In the genomic region with DNA sequence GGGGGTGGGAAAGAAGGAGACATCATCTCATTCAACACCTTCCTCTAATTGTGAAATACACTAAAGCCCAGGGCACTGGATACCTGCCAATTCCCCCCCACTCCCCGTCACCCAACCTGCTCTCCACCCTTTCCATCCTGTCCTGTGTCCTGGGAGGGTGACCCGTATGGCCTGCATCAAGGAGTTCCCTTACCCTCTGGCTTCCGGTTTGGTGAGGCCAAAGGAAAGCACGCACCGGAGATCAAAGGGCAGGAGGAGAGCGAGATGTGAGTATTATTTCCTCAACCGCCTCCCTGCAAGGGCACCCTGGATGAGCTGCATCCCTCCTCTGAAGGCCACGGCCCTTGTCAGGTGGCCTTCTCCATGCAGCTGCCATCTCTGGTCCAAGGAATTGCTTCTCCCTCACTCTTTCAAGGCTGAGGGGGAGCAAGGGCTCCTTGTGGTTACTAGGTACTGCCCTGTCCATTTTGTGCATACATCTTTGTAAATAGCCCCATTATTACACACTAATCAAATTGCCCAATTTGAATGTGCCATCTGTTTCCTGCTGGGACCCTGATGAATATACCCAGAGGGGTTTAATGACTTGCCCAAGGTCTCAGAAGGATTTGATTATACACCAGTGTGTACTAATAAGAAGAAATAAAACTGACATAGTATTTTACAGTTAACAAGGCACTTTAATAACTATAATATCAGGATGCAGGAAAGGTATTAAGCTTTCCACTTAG, we compare ENCODE assay signal across 10 cellular contexts.
A peak's percentile ranks its signal among the peaks of the same experiment; 100 is the strongest.
DNase-seq lines count a peak whose midpoint lies in the region; ATAC-seq and TF ChIP-seq lines count a peak whose summit lies in the region.
"Had no signal": no experiment of that assay in that cellular context is flagged by ENCODE, and none has a peak within 500 bp of the region (broad histone marks: within the 10 kb centered on the region; RNA-seq: fewer than 3 reads in every experiment).

No MANE protein-coding gene starts in this region.

- H3K27me3 ChIP-seq in A673 (replicated peaks; ENCODE audit: insufficient read depth, low read depth, low read length, poor library complexity) = no peaks in the 10 kb centered on the region

- intact Hi-C loops in A673 (cut with micrococcal nuclease; ENCODE audit: unreplicated experiment) = no loop called here

- no peak overlapping the region for H3K27ac ChIP-seq in A673 (ENCODE audit: low read depth, low read length, poor library complexity, severe bottlenecking)
- H3K27ac ChIP-seq: psoas muscle had no signal

- BruUV-seq in A673 (replicated peaks; lab: Mats Ljungman, UMichigan) = no TSS peak

- H3K4me3 ChIP-seq in A673 (ENCODE audit: low read depth, low read length, poor library complexity, severe bottlenecking) = no peak overlapping the region
- H3K4me3 ChIP-seq: psoas muscle had no signal

- CTCF ChIA-PET in A673 (lab: Charles Lee) = no interaction called here
- CTCF ChIA-PET in activated CD8-positive, alpha-beta T cell treated with anti-CD3 and anti-CD28 coated beads, Interleukin-2, amount 10 ng/mL, durations not matched to agents 7 days and 5 days (lab: Charles Lee) = no interaction called here

- H3K4me1 Mint-ChIP-seq in IgD-negative memory B cell (peaks cover 54 to 69% (median 64%) of the 10 kb centered on the region in 3 donors), mesothelial cell of epicardium (peaks cover 47% of the 10 kb centered on the region)
- peaks cover 43% of the 10 kb centered on the region for H3K4me1 Mint-ChIP-seq in activated CD8-positive, alpha-beta T cell treated with anti-CD3 and anti-CD28 coated beads, Interleukin-2, amount 10 ng/mL, durations not matched to agents 7 days and 5 days (ENCODE audit: low read depth)

- DNase-seq in A673 (ENCODE audit: low spot score) (peak; percentile 82), mesothelial cell of epicardium (ENCODE audit: low spot score in 2 of 2, unreplicated experiment in 2 of 2) (no peak), DMS153 (lab: John Stamatoyannopoulos, UW) (no peak), GDM1 (lab: John Stamatoyannopoulos, UW) (no peak), GOT3 (lab: John Stamatoyannopoulos, UW) (no peak)
- DNase-seq in activated CD8-positive, alpha-beta T cell treated with anti-CD3 and anti-CD28 coated beads, Interleukin-2, amount 10 ng/mL, durations not matched to agents 7 days and 5 days = peak; percentile 37
- DNase-seq: KG1 had no signal

- H3K4me1 ChIP-seq in A673 (ENCODE audit: insufficient read depth, low read length, poor library complexity, severe bottlenecking) = peaks cover 26% of the 10 kb centered on the region
- H3K4me1 ChIP-seq: psoas muscle had no signal

- no peaks in the 10 kb centered on the region for H3K27me3 Mint-ChIP-seq in IgD-negative memory B cell
- no peaks in the 10 kb centered on the region for H3K27me3 Mint-ChIP-seq in activated CD8-positive, alpha-beta T cell treated with anti-CD3 and anti-CD28 coated beads, Interleukin-2, amount 10 ng/mL, durations not matched to agents 7 days and 5 days (ENCODE audit: low read depth)
- H3K27me3 Mint-ChIP-seq in mesothelial cell of epicardium (ENCODE audit: low read depth) = no peaks in the 10 kb centered on the region

- TF ChIP-seq CTCF in A673 (conservative IDR thresholded peaks at IDR 0.05; ENCODE audit: low read depth, low read length) (no peak), mesothelial cell of epicardium (IDR thresholded peaks at IDR 0.05; ENCODE audit: unreplicated experiment) (no peak)

- H3K27ac Mint-ChIP-seq in IgD-negative memory B cell (peak overlapping the region in 2 of 3 donors; percentile 50 to 92), mesothelial cell of epicardium (peak overlapping the region; percentile 34)
- no peak overlapping the region for H3K27ac Mint-ChIP-seq in activated CD8-positive, alpha-beta T cell treated with anti-CD3 and anti-CD28 coated beads, Interleukin-2, amount 10 ng/mL, durations not matched to agents 7 days and 5 days

- H3K9me3 ChIP-seq in A673 (ENCODE audit: low read depth, low read length, poor library complexity, severe bottlenecking) = no peaks in the 10 kb centered on the region
- H3K9me3 ChIP-seq: psoas muscle had no signal

- peak; percentile 39 for ATAC-seq in activated CD8-positive, alpha-beta T cell treated with anti-CD3 and anti-CD28 coated beads, Interleukin-2, amount 10 ng/mL, durations not matched to agents 7 days and 5 days
- ATAC-seq in GM19351 (IDR thresholded peaks at IDR 0.05; ENCODE audit: unreplicated experiment) = no peak
- ATAC-seq: psoas muscle had no signal

- H3K9me3 Mint-ChIP-seq in IgD-negative memory B cell (no peaks in the 10 kb centered on the region), mesothelial cell of epicardium (no peaks in the 10 kb centered on the region)
- no peaks in the 10 kb centered on the region for H3K9me3 Mint-ChIP-seq in activated CD8-positive, alpha-beta T cell treated with anti-CD3 and anti-CD28 coated beads, Interleukin-2, amount 10 ng/mL, durations not matched to agents 7 days and 5 days (ENCODE audit: insufficient read depth)

- H3K36me3 Mint-ChIP-seq in IgD-negative memory B cell (peaks cover 2% of the 10 kb centered on the region), mesothelial cell of epicardium (no peaks in the 10 kb centered on the region)
- no peaks in the 10 kb centered on the region for H3K36me3 Mint-ChIP-seq in activated CD8-positive, alpha-beta T cell treated with anti-CD3 and anti-CD28 coated beads, Interleukin-2, amount 10 ng/mL, durations not matched to agents 7 days and 5 days (ENCODE audit: low read depth)

- POLR2A ChIA-PET in A673 (lab: Charles Lee; ENCODE audit: low non-redundant PET) = no interaction called here
- POLR2A ChIA-PET in activated CD8-positive, alpha-beta T cell treated with anti-CD3 and anti-CD28 coated beads, Interleukin-2, amount 10 ng/mL, durations not matched to agents 7 days and 5 days (lab: Charles Lee) = interaction anchor here (0.6 kb wide), 1 partner anchor 11 kb away, joined by 3 read pairs; no protein-coding TSS in a partner anchor

- no peaks in the 10 kb centered on the region for H3K36me3 ChIP-seq in A673 (ENCODE audit: insufficient read depth, low read length, poor library complexity, severe bottlenecking)

- H3K4me3 Mint-ChIP-seq in IgD-negative memory B cell = peak overlapping the region; percentile 25 to 76 (median 54)
- no peak overlapping the region for H3K4me3 Mint-ChIP-seq in activated CD8-positive, alpha-beta T cell treated with anti-CD3 and anti-CD28 coated beads, Interleukin-2, amount 10 ng/mL, durations not matched to agents 7 days and 5 days
- no peak overlapping the region for H3K4me3 Mint-ChIP-seq in mesothelial cell of epicardium

Comparison
In these comparisons a context has a peak if more than half of its experiments do, and no peak if none do; other contexts are left out.
1. DNase-seq: peak in A673 (single experiment) and activated CD8-positive, alpha-beta T cell treated with anti-CD3 and anti-CD28 coated beads, Interleukin-2, amount 10 ng/mL, durations not matched to agents 7 days and 5 days (single experiment); none in mesothelial cell of epicardium (0 of 2), DMS153 (single experiment), GDM1 (single experiment) and GOT3 (single experiment).
2. H3K4me3 Mint-ChIP-seq: peak in IgD-negative memory B cell (4 of 4); none in activated CD8-positive, alpha-beta T cell treated with anti-CD3 and anti-CD28 coated beads, Interleukin-2, amount 10 ng/mL, durations not matched to agents 7 days and 5 days (single experiment) and mesothelial cell of epicardium (single experiment).